In the genomic region with DNA sequence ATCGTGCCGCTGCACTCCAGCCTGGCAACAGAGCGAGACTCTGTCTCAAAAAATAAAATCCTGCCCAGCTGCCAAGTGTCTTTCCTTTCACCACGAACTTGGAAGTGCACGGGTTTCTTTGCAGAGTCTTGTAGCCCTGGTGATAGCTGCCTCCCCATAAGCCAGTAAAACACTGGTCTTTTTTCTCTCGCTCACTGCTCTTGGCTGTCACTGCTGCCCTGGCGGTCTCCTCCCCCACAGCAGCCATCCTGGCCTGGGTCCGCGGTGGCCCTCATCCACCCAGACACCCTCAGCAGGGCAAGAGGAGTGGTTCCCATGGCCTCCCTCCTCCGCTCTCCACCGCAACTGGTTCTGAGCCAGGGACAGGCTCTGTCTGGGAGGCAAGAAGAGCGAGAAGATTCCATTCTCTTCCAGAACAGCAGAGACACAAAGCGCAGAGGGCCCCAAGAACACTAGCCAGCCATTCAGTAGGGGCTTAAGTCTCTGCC, we compare ENCODE assay signal across 10 cellular contexts. TPM values are rescaled to one million over a fixed set of nuclear protein-coding genes. Genes with fewer than 3 reads are reported as not detected.
DNase-seq lines count a peak whose midpoint lies in the region; ATAC-seq, FAIRE-seq and TF ChIP-seq lines count a peak whose summit lies in the region.
"Had no signal": no experiment of that assay in that cellular context is flagged by ENCODE, and none has a peak within 500 bp of the region (broad histone marks: within the 10 kb centered on the region; RNA-seq: fewer than 3 reads in every experiment).

No MANE protein-coding gene starts in this region.

- H3K4me1 ChIP-seq in keratinocyte (ENCODE audit: control insufficient read depth, extremely low read depth, insufficient read depth, low read length): peaks cover 39% of the 10 kb centered on the region
- H3K4me1 ChIP-seq in skeletal muscle tissue (ENCODE audit: control insufficient read depth in 3 of 3, insufficient read depth in 3 of 3, low read length in 3 of 3): peaks cover 51 to 58% (median 52%) of the 10 kb centered on the region in 3 donors

- H3K36me3 Mint-ChIP-seq in IgD-negative memory B cell: peaks cover 3% of the 10 kb centered on the region
- peaks cover 43% of the 10 kb centered on the region for H3K36me3 Mint-ChIP-seq in central memory CD8-positive, alpha-beta T cell (ENCODE audit: insufficient read depth)

- H3K79me2 ChIP-seq in keratinocyte (ENCODE audit: control insufficient read depth, insufficient read depth, low read length): no peaks in the 10 kb centered on the region

- H3K27me3 ChIP-seq in keratinocyte (ENCODE audit: control insufficient read depth, extremely low read depth, insufficient read depth, low read length) (no peaks in the 10 kb centered on the region), skeletal muscle tissue (ENCODE audit: control insufficient read depth in 3 of 3, insufficient read depth in 3 of 3, low read length in 3 of 3) (no peaks in the 10 kb centered on the region)

- peaks cover 0 to 2% (median 0%) of the 10 kb centered on the region in 3 donors for H3K4me1 Mint-ChIP-seq in IgD-negative memory B cell
- peaks cover 14% of the 10 kb centered on the region for H3K4me1 Mint-ChIP-seq in central memory CD8-positive, alpha-beta T cell

- TF ChIP-seq CTCF in keratinocyte (optimal IDR thresholded peaks at IDR 0.05 in 1 of 3, IDR thresholded peaks at IDR 0.05 in 1 of 3, conservative IDR thresholded peaks at IDR 0.05 in 1 of 3; ENCODE audit: extremely low read depth in 1 of 3, insufficient read depth in 2 of 3, low read length in 3 of 3): no peak

- no peak overlapping the region for H3K4me2 ChIP-seq in keratinocyte (ENCODE audit: control insufficient read depth, extremely low read depth, insufficient read depth, low read depth, low read length)

- no peak for FAIRE-seq in keratinocyte (lab: Jason Lieb, UNC)
- no peak for FAIRE-seq in GM19239 (lab: Jason Lieb, UNC)

- no peak overlapping the region for H2AFZ ChIP-seq in keratinocyte (ENCODE audit: control insufficient read depth, low read length)

- no peak overlapping the region for H3K4me3 ChIP-seq in keratinocyte (ENCODE audit: control insufficient read depth in 2 of 3, extremely low read depth in 1 of 3, insufficient read depth in 2 of 3, low read depth in 1 of 3, low read length in 3 of 3)
- peak overlapping the region; percentile 2 to 59 (median 49) for H3K4me3 ChIP-seq in skeletal muscle tissue (ENCODE audit: low read length in 3 of 3)

- peak overlapping the region; percentile 9 for H3K9ac ChIP-seq in keratinocyte (ENCODE audit: control insufficient read depth, extremely low read depth, insufficient read depth, low read length)
- peak overlapping the region in 2 of 3 donors; percentile 11 to 60 for H3K9ac ChIP-seq in skeletal muscle tissue (ENCODE audit: low read depth in 1 of 3, low read length in 3 of 3)

- peak overlapping the region in 1 of 4 donors; percentile 65 for H3K4me3 Mint-ChIP-seq in IgD-negative memory B cell
- H3K4me3 Mint-ChIP-seq in central memory CD8-positive, alpha-beta T cell: peak overlapping the region; percentile 11

- H3K9me3 Mint-ChIP-seq in IgD-negative memory B cell: no peaks in the 10 kb centered on the region
- H3K9me3 Mint-ChIP-seq in central memory CD8-positive, alpha-beta T cell: no peaks in the 10 kb centered on the region

- H4K20me1 ChIP-seq in keratinocyte (ENCODE audit: control insufficient read depth, extremely low read depth, insufficient read depth, low read length): no peaks in the 10 kb centered on the region

- H3K27ac ChIP-seq in keratinocyte (ENCODE audit: control insufficient read depth, insufficient read depth, low read length): no peak overlapping the region
- H3K27ac ChIP-seq in skeletal muscle tissue (ENCODE audit: low read depth, low read length): peak overlapping the region; percentile 85

- peaks cover 3% of the 10 kb centered on the region for H3K9me1 ChIP-seq in keratinocyte (ENCODE audit: control insufficient read depth, extremely low read depth, insufficient read depth, low read length)

- ATAC-seq in central memory CD8-positive, alpha-beta T cell (replicated peaks; ENCODE audit: extremely low read depth, poor library complexity, severe bottlenecking): no peak
- ATAC-seq in GM18858 (IDR thresholded peaks at IDR 0.05; ENCODE audit: unreplicated experiment) (no peak), HG03095 (IDR thresholded peaks at IDR 0.05; ENCODE audit: unreplicated experiment) (no peak)

- no peak for DNase-seq in central memory CD8-positive, alpha-beta T cell (ENCODE audit: low spot score in 2 of 2)
- no peak for DNase-seq in keratinocyte (ENCODE audit: low read depth, low spot score)
- no peak for DNase-seq in kidney glomerular epithelial cell (lab: John Stamatoyannopoulos, UW)
- no peak for DNase-seq in GM19239 (ENCODE audit: insufficient read length, low spot score)
- DNase-seq: activated CD4-positive, alpha-beta T cell treated with anti-CD3 and anti-CD28 coated beads, Interleukin-2, amount 50 U/mL, for 48 hours; NCI-H2107 had no signal

- H3K27ac Mint-ChIP-seq in IgD-negative memory B cell: peak overlapping the region in 2 of 3 donors; percentile 43 to 60
- peak overlapping the region; percentile 42 for H3K27ac Mint-ChIP-seq in central memory CD8-positive, alpha-beta T cell (ENCODE audit: low read depth)

- dilution Hi-C loops in keratinocyte (cut with MboI; ENCODE audit: extremely low pct_ligation_motif_present, low sequenced_read_pairs): no loop called here

- no peaks in the 10 kb centered on the region for H3K27me3 Mint-ChIP-seq in IgD-negative memory B cell
- no peaks in the 10 kb centered on the region for H3K27me3 Mint-ChIP-seq in central memory CD8-positive, alpha-beta T cell

- H3K9me3 ChIP-seq in keratinocyte (ENCODE audit: control insufficient read depth, low read depth, low read length) (no peaks in the 10 kb centered on the region), skeletal muscle tissue (ENCODE audit: control insufficient read depth in 3 of 3, low read length in 3 of 3) (no peaks in the 10 kb centered on the region)

- H3K36me3 ChIP-seq in keratinocyte (ENCODE audit: control insufficient read depth in 2 of 2, extremely low read depth in 1 of 2, insufficient read depth in 2 of 2, low read length in 2 of 2) (peaks cover 5 to 8% of the 10 kb centered on the region in 2 experiments), skeletal muscle tissue (ENCODE audit: control insufficient read depth in 3 of 3, insufficient read depth in 3 of 3, low read length in 3 of 3) (peaks cover 23 to 35% (median 30%) of the 10 kb centered on the region in 3 donors)

RNA-seq across cellular contexts. Expression of a gene that starts 44.4 kb away (rescaled TPM):
- polyA plus RNA-seq in IgD-negative memory B cell (0.60 TPM), keratinocyte (2.1 to 4.4 TPM (median 2.7 TPM) in 3 replicates)
- polyA plus RNA-seq in keratinocyte (2011; ENCODE audit: low read depth): 0.60 TPM
- 1.5 and 2.4 TPM in 2 replicates for polyA plus RNA-seq in keratinocyte (2011; cell fraction: cytosol; rRNA removed)
- polyA plus RNA-seq in keratinocyte (2011; cell fraction: nucleus; rRNA removed): 5.1 and 6.5 TPM in 2 replicates
- 2.7 and 2.8 TPM in 2 replicates for polyA plus RNA-seq in keratinocyte (2012; ENCODE audit: low replicate concordance)
- 3.1 to 7.2 TPM (median 4.1 TPM) in 3 replicates for polyA minus RNA-seq in keratinocyte
- polyA minus RNA-seq in keratinocyte (2011; cell fraction: cytosol; rRNA and poly(A)+ RNA removed): 3.3 TPM
- 5.3 and 5.4 TPM in 2 replicates for polyA minus RNA-seq in keratinocyte (2011; cell fraction: nucleus; rRNA and poly(A)+ RNA removed)
- total RNA-seq in skeletal muscle tissue: 5.2 TPM

Comparison
In these comparisons a context has a peak if more than half of its experiments do, and no peak if none do; other contexts are left out.
1. H3K4me3 ChIP-seq: peak in skeletal muscle tissue (3 of 3); none in keratinocyte (0 of 3).